ENCODE assay signal across 2 cellular contexts in the genomic region with DNA sequence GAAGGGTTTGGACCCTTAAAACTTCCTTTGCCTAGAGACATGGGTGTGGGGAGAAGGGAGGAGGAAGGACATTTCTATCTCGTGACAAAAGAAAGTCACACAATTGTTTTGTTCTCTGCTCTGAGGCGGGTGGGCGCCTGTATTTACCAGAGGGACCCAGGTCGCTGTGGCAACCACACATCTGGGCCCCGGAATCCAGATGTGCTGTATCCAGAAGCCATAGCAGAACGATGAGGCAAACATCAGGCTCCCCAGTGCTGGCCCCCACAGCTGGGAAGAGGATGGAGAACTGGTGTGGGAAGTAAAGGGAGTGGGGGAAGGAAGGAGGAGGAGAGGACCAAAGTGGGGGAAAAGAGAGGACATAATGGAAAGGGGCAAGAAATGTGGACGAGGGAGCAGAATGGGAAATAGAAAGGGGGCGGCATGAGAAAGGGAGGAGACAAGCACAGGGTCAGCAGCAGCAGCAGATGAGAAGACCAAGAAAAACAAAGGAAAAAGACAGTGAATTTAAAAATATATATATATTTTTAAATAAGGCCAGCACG.
TF ChIP-seq lines count a peak whose summit lies in the region.

No MANE protein-coding gene starts in this region.

TF ChIP-seq in liver, 16 proteins besides CTCF, POLR2A, EP300 and RAD21:
- TF ChIP-seq HNF4G (IDR thresholded peaks at IDR 0.05): no peak
- TF ChIP-seq, protein P1, sequence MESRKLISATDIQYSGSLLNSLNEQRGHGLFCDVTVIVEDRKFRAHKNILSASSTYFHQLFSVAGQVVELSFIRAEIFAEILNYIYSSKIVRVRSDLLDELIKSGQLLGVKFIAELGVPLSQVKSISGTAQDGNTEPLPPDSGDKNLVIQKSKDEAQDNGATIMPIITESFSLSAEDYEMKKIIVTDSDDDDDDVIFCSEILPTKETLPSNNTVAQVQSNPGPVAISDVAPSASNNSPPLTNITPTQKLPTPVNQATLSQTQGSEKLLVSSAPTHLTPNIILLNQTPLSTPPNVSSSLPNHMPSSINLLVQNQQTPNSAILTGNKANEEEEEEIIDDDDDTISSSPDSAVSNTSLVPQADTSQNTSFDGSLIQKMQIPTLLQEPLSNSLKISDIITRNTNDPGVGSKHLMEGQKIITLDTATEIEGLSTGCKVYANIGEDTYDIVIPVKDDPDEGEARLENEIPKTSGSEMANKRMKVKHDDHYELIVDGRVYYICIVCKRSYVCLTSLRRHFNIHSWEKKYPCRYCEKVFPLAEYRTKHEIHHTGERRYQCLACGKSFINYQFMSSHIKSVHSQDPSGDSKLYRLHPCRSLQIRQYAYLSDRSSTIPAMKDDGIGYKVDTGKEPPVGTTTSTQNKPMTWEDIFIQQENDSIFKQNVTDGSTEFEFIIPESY (IDR thresholded peaks at IDR 0.05): no peak
- no peak for TF ChIP-seq NR2F2 (IDR thresholded peaks at IDR 0.05)

TF ChIP-seq in HepG2, 621 proteins besides CTCF, POLR2A, EP300 and RAD21:
- TF ChIP-seq BCL6 (CRISPR knock-in tag; IDR thresholded peaks at IDR 0.05): no peak
- TF ChIP-seq, protein P2, sequence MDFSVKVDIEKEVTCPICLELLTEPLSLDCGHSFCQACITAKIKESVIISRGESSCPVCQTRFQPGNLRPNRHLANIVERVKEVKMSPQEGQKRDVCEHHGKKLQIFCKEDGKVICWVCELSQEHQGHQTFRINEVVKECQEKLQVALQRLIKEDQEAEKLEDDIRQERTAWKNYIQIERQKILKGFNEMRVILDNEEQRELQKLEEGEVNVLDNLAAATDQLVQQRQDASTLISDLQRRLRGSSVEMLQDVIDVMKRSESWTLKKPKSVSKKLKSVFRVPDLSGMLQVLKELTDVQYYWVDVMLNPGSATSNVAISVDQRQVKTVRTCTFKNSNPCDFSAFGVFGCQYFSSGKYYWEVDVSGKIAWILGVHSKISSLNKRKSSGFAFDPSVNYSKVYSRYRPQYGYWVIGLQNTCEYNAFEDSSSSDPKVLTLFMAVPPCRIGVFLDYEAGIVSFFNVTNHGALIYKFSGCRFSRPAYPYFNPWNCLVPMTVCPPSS (IDR thresholded peaks at IDR 0.05): no peak
TF ChIP-seq in HepG2: peak in this region for 0.
